Comparison of ENCODE assay signal across 27 cellular contexts in genomic region chr1:230958370-230958769, GRCh38.
"Had no signal": no experiment of that assay in that cellular context is flagged by ENCODE, and none has a peak within 500 bp of the region (broad histone marks: within the 10 kb centered on the region; RNA-seq: fewer than 3 reads in every experiment).

No MANE protein-coding gene starts in this region.

- H3K4me1 Mint-ChIP-seq: activated naive CD4-positive, alpha-beta T cell treated with anti-CD3 and anti-CD28 coated beads, Interleukin-2, amount 10 ng/mL, durations not matched to agents 7 days and 5 days; endodermal cell had no signal

- ATAC-seq: esophagus mucosa; heart right ventricle; left lung; lower lobe of right lung; naive thymus-derived CD4-positive, alpha-beta T cell; sciatic nerve had no signal

- H3K27me3 ChIP-seq: heart right ventricle, left lung, pancreas, suprapubic skin, tibial nerve had no signal

- H3K27ac ChIP-seq: heart right ventricle, left lung, lower lobe of right lung, pancreas, prostate gland, skin epidermis, suprapubic skin, tibial nerve had no signal

- H3K4me3 ChIP-seq: heart right ventricle, left lung, lower lobe of right lung, pancreas, prostate gland, skin epidermis, suprapubic skin, tibial nerve had no signal

- H3K27me3 Mint-ChIP-seq: activated naive CD4-positive, alpha-beta T cell treated with anti-CD3 and anti-CD28 coated beads, Interleukin-2, amount 10 ng/mL, durations not matched to agents 7 days and 5 days; activated naive CD8-positive, alpha-beta T cell treated with anti-CD3 and anti-CD28 coated beads, Interleukin-2, amount 10 ng/mL, durations not matched to agents 7 days and 5 days; dendritic cell treated with granulocyte-macrophage colony-stimulating factor and Interleukin-4, amounts not matched to agents 40 ng/mL and 50 ng/mL, for 4 days; naive thymus-derived CD4-positive, alpha-beta T cell had no signal

- H3K4me1 ChIP-seq: heart right ventricle, left lung, lower lobe of right lung, prostate gland, suprapubic skin, tibial nerve had no signal

- FAIRE-seq: astrocyte, pancreas, urothelium cell line had no signal

- H3K9me3 Mint-ChIP-seq: activated naive CD4-positive, alpha-beta T cell treated with anti-CD3 and anti-CD28 coated beads, Interleukin-2, amount 10 ng/mL, durations not matched to agents 7 days and 5 days; activated naive CD8-positive, alpha-beta T cell treated with anti-CD3 and anti-CD28 coated beads, Interleukin-2, amount 10 ng/mL, durations not matched to agents 7 days and 5 days; dendritic cell treated with granulocyte-macrophage colony-stimulating factor and Interleukin-4, amounts not matched to agents 40 ng/mL and 50 ng/mL, for 4 days; endodermal cell; naive thymus-derived CD4-positive, alpha-beta T cell had no signal

- H3K36me3 ChIP-seq: pancreas, prostate gland had no signal

- H3K9me3 ChIP-seq: heart right ventricle, left lung, lower lobe of right lung, pancreas, prostate gland, suprapubic skin, tibial nerve had no signal

- H3K4me3 Mint-ChIP-seq: activated naive CD4-positive, alpha-beta T cell treated with anti-CD3 and anti-CD28 coated beads, Interleukin-2, amount 10 ng/mL, durations not matched to agents 7 days and 5 days; activated naive CD8-positive, alpha-beta T cell treated with anti-CD3 and anti-CD28 coated beads, Interleukin-2, amount 10 ng/mL, durations not matched to agents 7 days and 5 days; dendritic cell treated with granulocyte-macrophage colony-stimulating factor and Interleukin-4, amounts not matched to agents 40 ng/mL and 50 ng/mL, for 4 days; endodermal cell; naive thymus-derived CD4-positive, alpha-beta T cell had no signal

- DNase-seq: activated CD4-positive, alpha-beta T cell treated with anti-CD3 and anti-CD28 coated beads for 4 hours; activated CD4-positive, alpha-beta T cell treated with anti-CD3 and anti-CD28 coated beads, Interleukin-2, amount 50 U/mL, for 48 hours; activated CD8-positive, alpha-beta memory T cell treated with anti-CD3 and anti-CD28 coated beads for 24 hours; activated gamma-delta T cell; activated naive CD4-positive, alpha-beta T cell treated with anti-CD3 and anti-CD28 coated beads, Interleukin-2, amount 10 ng/mL, durations not matched to agents 7 days and 5 days; activated naive CD8-positive, alpha-beta T cell treated with anti-CD3 and anti-CD28 coated beads, Interleukin-2, amount 10 ng/mL, durations not matched to agents 7 days and 5 days; endodermal cell; foreskin fibroblast; heart right ventricle; kidney glomerular epithelial cell; left lung; lower lobe of right lung; naive thymus-derived CD4-positive, alpha-beta T cell; retina; stimulated activated CD4-positive, alpha-beta T cell treated with anti-CD3 and anti-CD28 coated beads, Interleukin-4, amount 100 ng/mL, for 24 hours; stimulated activated naive CD4-positive, alpha-beta T cell; T-helper 1 cell had no signal

- H3K27ac Mint-ChIP-seq: activated naive CD4-positive, alpha-beta T cell treated with anti-CD3 and anti-CD28 coated beads, Interleukin-2, amount 10 ng/mL, durations not matched to agents 7 days and 5 days; activated naive CD8-positive, alpha-beta T cell treated with anti-CD3 and anti-CD28 coated beads, Interleukin-2, amount 10 ng/mL, durations not matched to agents 7 days and 5 days; dendritic cell treated with granulocyte-macrophage colony-stimulating factor and Interleukin-4, amounts not matched to agents 40 ng/mL and 50 ng/mL, for 4 days; endodermal cell had no signal
